ENCODE assay signal across 2 cellular contexts in genomic region chr6:32979720-32980487, GRCh38.
TF ChIP-seq lines count a peak whose summit lies in the region.

No MANE protein-coding gene starts in this region.

TF ChIP-seq in IMR-90, 13 proteins besides CTCF, POLR2A, EP300 and RAD21:
- TF ChIP-seq FOS (IDR thresholded peaks at IDR 0.05; ENCODE audit: low read depth, low read length) = no peak
- TF ChIP-seq ELK1 (IDR thresholded peaks at IDR 0.05; ENCODE audit: borderline replicate concordance, low read depth, low read length) = no peak
- TF ChIP-seq MAZ (IDR thresholded peaks at IDR 0.05; ENCODE audit: borderline replicate concordance, low read depth, low read length) = no peak
- no peak for TF ChIP-seq NFE2L2 (IDR thresholded peaks at IDR 0.05; ENCODE audit: low read depth, low read length)
- no peak for TF ChIP-seq CHD1 (IDR thresholded peaks at IDR 0.05; ENCODE audit: low read depth, low read length)
- no peak for TF ChIP-seq RCOR1 (IDR thresholded peaks at IDR 0.05; ENCODE audit: insufficient replicate concordance, low read length)
- TF ChIP-seq BHLHE40 (IDR thresholded peaks at IDR 0.05; ENCODE audit: low read depth, low read length) = no peak
- no peak for TF ChIP-seq USF2 (IDR thresholded peaks at IDR 0.05; ENCODE audit: low read depth, low read length)
- no peak for TF ChIP-seq RFX5 (IDR thresholded peaks at IDR 0.05; ENCODE audit: low read depth, low read length)
- no peak for TF ChIP-seq CEBPB (IDR thresholded peaks at IDR 0.05; ENCODE audit: low read depth, low read length)
- no peak for TF ChIP-seq MXI1 (IDR thresholded peaks at IDR 0.05; ENCODE audit: borderline replicate concordance, low read depth, low read length)
- no peak for TF ChIP-seq MAFK (IDR thresholded peaks at IDR 0.05; ENCODE audit: low read depth, low read length)
- TF ChIP-seq SMC3 (IDR thresholded peaks at IDR 0.05; ENCODE audit: low read depth, low read length) = no peak

TF ChIP-seq in GM12878, 131 proteins besides CTCF, POLR2A, EP300 and RAD21:
- TF ChIP-seq ZNF217 (IDR thresholded peaks at IDR 0.05) (no peak), NRF1 (conservative IDR thresholded peaks at IDR 0.05; ENCODE audit: low read depth, low read length) (no peak), ZBED1 (IDR thresholded peaks at IDR 0.05; ENCODE audit: borderline replicate concordance) (peak; percentile 30; the same call in 1 of the 2 replicates), E2F4 (IDR thresholded peaks at IDR 0.05; ENCODE audit: low read depth, low read length) (no peak), EED (IDR thresholded peaks at IDR 0.05; ENCODE audit: low read depth) (no peak), SUPT20H (IDR thresholded peaks at IDR 0.05; ENCODE audit: borderline replicate concordance, control insufficient read depth, low read depth, low read length) (no peak), MAX (IDR thresholded peaks at IDR 0.05; ENCODE audit: low read depth, low read length) (no peak), GATAD2B (conservative IDR thresholded peaks at IDR 0.05; ENCODE audit: low read depth) (no peak), ZNF24 (IDR thresholded peaks at IDR 0.05) (no peak), CHD1 (IDR thresholded peaks at IDR 0.05; ENCODE audit: low read depth, low read length) (no peak), CBX3 (IDR thresholded peaks at IDR 0.05; ENCODE audit: borderline replicate concordance, low read depth) (no peak), STAT1 (conservative IDR thresholded peaks at IDR 0.05) (no peak), BMI1 (IDR thresholded peaks at IDR 0.05; ENCODE audit: borderline replicate concordance) (no peak), CREB1 (IDR thresholded peaks at IDR 0.05; ENCODE audit: low read depth) (no peak), IKZF2 (IDR thresholded peaks at IDR 0.05) (no peak), SRF (IDR thresholded peaks at IDR 0.05; ENCODE audit: low read depth in 2 of 2, low read length in 2 of 2) (no peak), HDAC6 (IDR thresholded peaks at IDR 0.05; ENCODE audit: unreplicated experiment) (no peak), MTA3 (IDR thresholded peaks at IDR 0.05; ENCODE audit: borderline replicate concordance, low read length) (0 out of 2 replicates have a peak, but pooled peaks have one; percentile 32), ATF2 (IDR thresholded peaks at IDR 0.05; ENCODE audit: low read length) (no peak), RBBP5 (conservative IDR thresholded peaks at IDR 0.05) (no peak), REST (IDR thresholded peaks at IDR 0.05; ENCODE audit: low read depth, low read length) (no peak), TCF12 (IDR thresholded peaks at IDR 0.05; ENCODE audit: low read depth, low read length) (no peak), FOS (IDR thresholded peaks at IDR 0.05; ENCODE audit: borderline replicate concordance, extremely low read depth, insufficient read length) (no peak), CHD4 (IDR thresholded peaks at IDR 0.05) (no peak), PRDM15 (CRISPR knock-in tag; IDR thresholded peaks at IDR 0.05) (no peak), MYC (IDR thresholded peaks at IDR 0.05; ENCODE audit: insufficient read depth, insufficient read length, insufficient replicate concordance, low read length, severe bottlenecking) (no peak), POLR2AphosphoS2 (IDR thresholded peaks at IDR 0.05; ENCODE audit: low read depth, low read length) (peak; percentile 83), POLR2AphosphoS5 (IDR thresholded peaks at IDR 0.05; ENCODE audit: low read length) (peak; percentile 87), ZBTB33 (IDR thresholded peaks at IDR 0.05) (no peak)
TF ChIP-seq in GM12878: peak in this region for 4.
